Comparison of ENCODE assay signal across 22 cellular contexts in genomic region chr11:76562541-76562940, GRCh38.
"Had no signal": no experiment of that assay in that cellular context is flagged by ENCODE, and none has a peak within 500 bp of the region (broad histone marks: within the 10 kb centered on the region; RNA-seq: fewer than 3 reads in every experiment).

No MANE protein-coding gene starts in this region.

- ATAC-seq: esophagus mucosa; gastrocnemius medialis; heart right ventricle; left cardiac atrium; left lung; left ventricle myocardium superior; lower lobe of right lung; naive thymus-derived CD4-positive, alpha-beta T cell had no signal

- H3K4me1 ChIP-seq: colonic mucosa, gastrocnemius medialis had no signal

- H3K4me3 ChIP-seq: colonic mucosa, dorsolateral prefrontal cortex, esophagus squamous epithelium, gastrocnemius medialis, heart right ventricle, left lung, lower lobe of right lung had no signal

- DNase-seq: colonic mucosa; cortex of kidney; dorsolateral prefrontal cortex; effector CD4-positive, alpha-beta T cell; effector memory CD4-positive, alpha-beta T cell; erythroblast; esophagus squamous epithelium; foreskin fibroblast; foreskin melanocyte; gastrocnemius medialis; glutamatergic neuron; head of caudate nucleus; heart right ventricle; hippocampal formation; left cardiac atrium; left lung; left ventricle myocardium superior; lower lobe of right lung; mesenchymal stem cell; naive thymus-derived CD4-positive, alpha-beta T cell had no signal

- H3K27me3 ChIP-seq: colonic mucosa, gastrocnemius medialis, heart right ventricle had no signal

- H3K9me3 ChIP-seq: colonic mucosa, esophagus squamous epithelium, gastrocnemius medialis, heart right ventricle, left lung, lower lobe of right lung had no signal

- H3K36me3 ChIP-seq: colonic mucosa, esophagus squamous epithelium, gastrocnemius medialis, heart right ventricle, left lung, lower lobe of right lung had no signal

- H3K27ac ChIP-seq: colonic mucosa, dorsolateral prefrontal cortex, epithelial cell of prostate, esophagus squamous epithelium, gastrocnemius medialis, heart right ventricle, left lung, lower lobe of right lung had no signal
